In genomic region chr14:59511916-59512530, GRCh38 we compare ENCODE assay signal across 9 cellular contexts. TPM values are rescaled to one million over a fixed set of nuclear protein-coding genes. Genes with fewer than 3 reads are reported as not detected.
A peak's percentile ranks its signal among the peaks of the same experiment; 100 is the strongest.
DNase-seq lines count a peak whose midpoint lies in the region; ATAC-seq and TF ChIP-seq lines count a peak whose summit lies in the region.
"Had no signal": no experiment of that assay in that cellular context is flagged by ENCODE, and none has a peak within 500 bp of the region (broad histone marks: within the 10 kb centered on the region; RNA-seq: fewer than 3 reads in every experiment).

No MANE protein-coding gene starts in this region.

- H3K4me3 Mint-ChIP-seq in glutamatergic neuron (ENCODE audit: unreplicated experiment): no peak overlapping the region
- H3K4me3 Mint-ChIP-seq: central memory CD8-positive, alpha-beta T cell had no signal

- peak; percentile 50 for DNase-seq in PC-3
- peak; percentile 64 for DNase-seq in glutamatergic neuron
- DNase-seq in sciatic nerve (ENCODE audit: low spot score): no peak
- DNase-seq in stimulated activated naive CD4-positive, alpha-beta T cell treated with Interleukin-2 at 50 U/mL for 16 hours (lab: John Stamatoyannopoulos, UW): no peak

- CTCF ChIA-PET in PC-3 (lab: Charles Lee): interaction anchor here (0.6 kb wide), 4 partner anchors 12 to 672 kb away, joined by 3 read pairs; no protein-coding TSS in a partner anchor

- H3K27ac ChIP-seq in C4-2B (no peak overlapping the region), PC-3 (ENCODE audit: low read length) (no peak overlapping the region)

- BruUV-seq in PC-3 (replicated peaks; lab: Mats Ljungman, UMichigan): no TSS peak

- no peaks in the 10 kb centered on the region for H3F3A ChIP-seq in PC-3 (ENCODE audit: low read length, unreplicated experiment)

- H3K36me3 Mint-ChIP-seq in glutamatergic neuron (ENCODE audit: unreplicated experiment): peaks cover 12% of the 10 kb centered on the region

- H3K9me2 ChIP-seq in PC-3 (replicated peaks; ENCODE audit: low read length): no peaks in the 10 kb centered on the region

- intact Hi-C loops in PC-3 (cut with micrococcal nuclease): no loop called here
- intact Hi-C loops in sciatic nerve (cut with DNase I): no loop called here

- no peaks in the 10 kb centered on the region for H3K36me3 ChIP-seq in PC-3 (ENCODE audit: low read depth, low read length)

- no peaks in the 10 kb centered on the region for H3K9me3 ChIP-seq in PC-3 (ENCODE audit: low read length)

- H3K27ac Mint-ChIP-seq in glutamatergic neuron (ENCODE audit: unreplicated experiment): no peak overlapping the region

- ATAC-seq in GM19351 (IDR thresholded peaks at IDR 0.05; ENCODE audit: unreplicated experiment) (peak; percentile 47), PC-3 (peak; percentile 40), GM18861 (IDR thresholded peaks at IDR 0.05; ENCODE audit: unreplicated experiment) (no peak), sciatic nerve (no peak), HG02642 (IDR thresholded peaks at IDR 0.05; ENCODE audit: poor library complexity, unreplicated experiment) (no peak)

- H3K4me2 ChIP-seq in PC-3 (ENCODE audit: low read length): no peak overlapping the region

- peaks cover 5% of the 10 kb centered on the region; the same call in 1 of the 2 replicates for H3K27me3 ChIP-seq in PC-3 (ENCODE audit: low read length)

- H3K79me2 ChIP-seq in PC-3 (ENCODE audit: low read length): no peaks in the 10 kb centered on the region

- H3K4me1 Mint-ChIP-seq in glutamatergic neuron (ENCODE audit: low read depth, unreplicated experiment): no peaks in the 10 kb centered on the region
- H3K4me1 Mint-ChIP-seq: central memory CD8-positive, alpha-beta T cell had no signal

- H3K27me3 Mint-ChIP-seq in glutamatergic neuron (ENCODE audit: unreplicated experiment): no peaks in the 10 kb centered on the region

- POLR2A ChIA-PET in PC-3 (lab: Charles Lee; ENCODE audit: unreplicated experiment): no interaction called here

- no peak overlapping the region for H3K9ac ChIP-seq in PC-3 (ENCODE audit: low read length)

- no peak overlapping the region for H3K4me3 ChIP-seq in PC-3 (ENCODE audit: low read length)

- TF ChIP-seq CTCF in C4-2B (conservative IDR thresholded peaks at IDR 0.05): peak; percentile 78
- TF ChIP-seq CTCF in PC-3 (conservative IDR thresholded peaks at IDR 0.05; ENCODE audit: low read depth, low read length): peak; percentile 97
- peak; percentile 80 for TF ChIP-seq CTCF in glutamatergic neuron (IDR thresholded peaks at IDR 0.05; ENCODE audit: partially characterized antibody, unreplicated experiment)

- no peaks in the 10 kb centered on the region for H4K20me1 ChIP-seq in PC-3 (ENCODE audit: low read length)

- peaks cover 3% of the 10 kb centered on the region for H3K9me3 Mint-ChIP-seq in glutamatergic neuron (ENCODE audit: unreplicated experiment)
- H3K9me3 Mint-ChIP-seq: central memory CD8-positive, alpha-beta T cell had no signal

- no peak overlapping the region for H2AFZ ChIP-seq in PC-3 (ENCODE audit: low read length)

- H3K4me1 ChIP-seq in PC-3 (ENCODE audit: insufficient read depth, low read length): peaks cover 7% of the 10 kb centered on the region

RNA-seq across cellular contexts. Expression of gene JKAMP, which starts 27.7 kb away (rescaled TPM):
- total RNA-seq in PC-3 (2014; rRNA removed): 130 and 147 TPM in 2 replicates
- total RNA-seq in glutamatergic neuron (ENCODE audit: unreplicated experiment): 86.1 TPM
- total RNA-seq in sciatic nerve: 37.8 TPM

RNA-seq across cellular contexts. Expression of gene L3HYPDH, which starts 27.8 kb away (rescaled TPM):
- total RNA-seq in PC-3 (2014; rRNA removed) (108 and 117 TPM in 2 replicates), glutamatergic neuron (ENCODE audit: unreplicated experiment) (6.8 TPM), sciatic nerve (46.1 TPM)

RNA-seq across cellular contexts. Expression of gene GPR135, which starts 46.8 kb away (rescaled TPM):
- 6.7 and 10.3 TPM in 2 replicates for total RNA-seq in PC-3 (2014; rRNA removed)
- 0.91 TPM for total RNA-seq in glutamatergic neuron (ENCODE audit: unreplicated experiment)
- total RNA-seq in sciatic nerve: 6.8 TPM

Comparison
In these comparisons a context has a peak if more than half of its experiments do, and no peak if none do; other contexts are left out.
1. ATAC-seq: peak in GM19351 (single experiment) and PC-3 (single experiment); none in GM18861 (single experiment), sciatic nerve (single experiment) and HG02642 (single experiment).
2. DNase-seq: peak in PC-3 (single experiment) and glutamatergic neuron (single experiment); none in sciatic nerve (single experiment) and stimulated activated naive CD4-positive, alpha-beta T cell treated with Interleukin-2 at 50 U/mL for 16 hours (single experiment).
3. Peak in every context shown above with its lines, with median percentiles within 50 percentile points of each other: CTCF ChIP-seq.